ENCODE assay signal across 6 cellular contexts in genomic region chr14:22918519-22918808, GRCh38. TPM values are rescaled to one million over a fixed set of nuclear protein-coding genes. Genes with fewer than 3 reads are reported as not detected.
DNase-seq lines count a peak whose midpoint lies in the region; TF ChIP-seq lines count a peak whose summit lies in the region.

No MANE protein-coding gene starts in this region.

- peaks cover 0 to 8% (median 0%) of the 10 kb centered on the region in 11 experiments; a peak in 2 of 22 replicates for H4K20me1 ChIP-seq in BLaER1 treated with 17β-estradiol and CSF1 and Interleukin-3, amounts not matched to agents 10 nM and 100 nM

- TF ChIP-seq CTCF in esophagus muscularis mucosa (IDR thresholded peaks at IDR 0.05): no peak

- H3K9me3 ChIP-seq in BLaER1 treated with 17β-estradiol and CSF1 and Interleukin-3, amounts not matched to agents 10 nM and 100 nM (replicated peaks in 1 of 11): no peaks in the 10 kb centered on the region
- H3K9me3 ChIP-seq in HUES6 (ENCODE audit: control insufficient read depth, insufficient read depth, low read depth, low read length): no peaks in the 10 kb centered on the region
- no peaks in the 10 kb centered on the region for H3K9me3 ChIP-seq in esophagus muscularis mucosa

- TF ChIP-seq POLR2A in esophagus muscularis mucosa (IDR thresholded peaks at IDR 0.05; ENCODE audit: low read depth): no peak

- H3K4me3 ChIP-seq in BLaER1 treated with 17β-estradiol and CSF1 and Interleukin-3, amounts not matched to agents 10 nM and 100 nM: peak overlapping the region; percentile 74 to 96 (median 80)
- peak overlapping the region; percentile 87 for H3K4me3 ChIP-seq in HUES6 (ENCODE audit: low read depth, low read length)
- H3K4me3 ChIP-seq in esophagus muscularis mucosa: peak overlapping the region; percentile 61 to 84 (median 75)

- H3K9ac ChIP-seq in BLaER1 treated with 17β-estradiol and CSF1 and Interleukin-3, amounts not matched to agents 10 nM and 100 nM: peak overlapping the region; percentile 87 to 95 (median 91)
- H3K9ac ChIP-seq in HUES6 (ENCODE audit: low read length): peak overlapping the region; percentile 88

- no peaks in the 10 kb centered on the region for H3K27me3 ChIP-seq in BLaER1 treated with 17β-estradiol and CSF1 and Interleukin-3, amounts not matched to agents 10 nM and 100 nM
- H3K27me3 ChIP-seq in HUES6 (ENCODE audit: control insufficient read depth, insufficient read depth, low read length): no peaks in the 10 kb centered on the region
- H3K27me3 ChIP-seq in esophagus muscularis mucosa: no peaks in the 10 kb centered on the region

- no peak for TF ChIP-seq EP300 in esophagus muscularis mucosa (IDR thresholded peaks at IDR 0.05)

- WGBS in esophagus muscularis mucosa: 2% methylated on average over 12 of the region's 12 CpGs

- H3K4me1 ChIP-seq in BLaER1 treated with 17β-estradiol and CSF1 and Interleukin-3, amounts not matched to agents 10 nM and 100 nM: peaks cover 44 to 69% (median 59%) of the 10 kb centered on the region in 10 experiments
- H3K4me1 ChIP-seq in HUES6 (ENCODE audit: control insufficient read depth, insufficient read depth, low read length): peaks cover 6% of the 10 kb centered on the region
- peaks cover 23 to 50% (median 45%) of the 10 kb centered on the region in 4 donors for H3K4me1 ChIP-seq in esophagus muscularis mucosa

- DNase-seq in esophagus muscularis mucosa (ENCODE audit: extremely low spot score) (no peak), GM19238 (ENCODE audit: insufficient read length, low spot score) (no peak), NCI-H1417 treated with DMSO at 0.1 percent for 48 hours (lab: John Stamatoyannopoulos, UW) (no peak)
- DNase-seq in stimulated activated CD8-positive, alpha-beta memory T cell treated with anti-CD3 and anti-CD28 coated beads, Interleukin-7, amount 100 ng/mL, for 24 hours (ENCODE audit: low read depth): peak; percentile 28

- peaks cover 26 to 81% (median 59%) of the 10 kb centered on the region in 11 experiments for H3K36me3 ChIP-seq in BLaER1 treated with 17β-estradiol and CSF1 and Interleukin-3, amounts not matched to agents 10 nM and 100 nM
- H3K36me3 ChIP-seq in HUES6 (ENCODE audit: control insufficient read depth, insufficient read depth, low read length) (peaks cover 39% of the 10 kb centered on the region), esophagus muscularis mucosa (peaks cover 20 to 58% (median 31%) of the 10 kb centered on the region in 4 donors)

- H3K27ac ChIP-seq in BLaER1 treated with 17β-estradiol and CSF1 and Interleukin-3, amounts not matched to agents 10 nM and 100 nM: peak overlapping the region; percentile 90 to 99 (median 95)
- H3K27ac ChIP-seq in HUES6 (ENCODE audit: low read depth, low read length): peak overlapping the region; percentile 95
- H3K27ac ChIP-seq in esophagus muscularis mucosa (replicated peaks in 1 of 4): peak overlapping the region; percentile 94 to 98 (median 96)

- peak overlapping the region; percentile 81 to 99 (median 91) for H3K4me2 ChIP-seq in BLaER1 treated with 17β-estradiol and CSF1 and Interleukin-3, amounts not matched to agents 10 nM and 100 nM

- intact Hi-C loops in esophagus muscularis mucosa (cut with DNase I): no loop called here

RNA-seq across cellular contexts. Expression of gene RBM23, which starts 0.5 kb away (rescaled TPM):
- 100 to 1,000 TPM in 2 of 4 donors, 10 to 100 TPM in 2; 52.7 to 229 (median 102) TPM for total RNA-seq in esophagus muscularis mucosa

RNA-seq across cellular contexts. Expression of gene PRMT5, which starts 10.7 kb away (rescaled TPM):
- total RNA-seq in esophagus muscularis mucosa: 10 to 100 TPM; 35.5 to 51.0 (median 44.8) TPM

RNA-seq across cellular contexts. Expression of gene REM2, which starts 35.4 kb away (rescaled TPM):
- under 1 TPM; 0.26 to 0.66 (median 0.38) TPM for total RNA-seq in esophagus muscularis mucosa

RNA-seq across cellular contexts. Expression of gene HAUS4, which starts 38.4 kb away (rescaled TPM):
- total RNA-seq in esophagus muscularis mucosa: 10 to 100 TPM; 31.7 to 46.8 (median 39.1) TPM

RNA-seq across cellular contexts. Expression of gene LRP10, which starts 46.9 kb away (rescaled TPM):
- total RNA-seq in esophagus muscularis mucosa: 100 to 1,000 TPM; 111 to 279 (median 197) TPM
